In the genomic region with DNA sequence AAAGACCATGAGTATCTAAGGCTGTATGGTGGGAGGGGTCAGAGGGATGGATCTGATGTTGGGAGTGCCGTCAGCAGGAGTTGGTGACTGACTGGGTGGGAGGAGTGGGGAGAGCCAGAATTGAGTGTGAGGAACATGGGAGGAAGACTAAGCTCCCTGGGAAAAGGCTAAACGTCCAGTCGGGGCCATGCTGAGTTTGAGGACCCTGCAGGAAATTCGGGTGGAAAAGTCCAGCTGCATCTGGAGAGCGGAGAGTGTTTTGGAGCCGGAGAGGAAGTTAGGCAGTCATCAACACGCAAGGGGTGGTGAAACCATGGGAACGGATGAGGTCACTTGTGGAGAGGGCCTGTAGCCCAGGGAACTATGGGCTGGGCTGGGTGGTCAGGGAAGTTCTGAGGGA, we compare ENCODE assay signal across 12 cellular contexts.
DNase-seq lines count a peak whose midpoint lies in the region; ATAC-seq and TF ChIP-seq lines count a peak whose summit lies in the region.
"Had no signal": no experiment of that assay in that cellular context is flagged by ENCODE, and none has a peak within 500 bp of the region (broad histone marks: within the 10 kb centered on the region; RNA-seq: fewer than 3 reads in every experiment).

No MANE protein-coding gene starts in this region.

- TF ChIP-seq CTCF in right lobe of liver (IDR thresholded peaks at IDR 0.05) (no peak), thyroid gland (IDR thresholded peaks at IDR 0.05) (no peak)

- no peak for TF ChIP-seq POLR2A in right lobe of liver (IDR thresholded peaks at IDR 0.05)
- TF ChIP-seq POLR2A in thyroid gland (IDR thresholded peaks at IDR 0.05) = no peak

- H3K4me1 ChIP-seq in right lobe of liver = peaks cover 0 to 31% (median 13%) of the 10 kb centered on the region in 4 donors
- peaks cover 7 to 12% of the 10 kb centered on the region in 2 donors for H3K4me1 ChIP-seq in thyroid gland

- H3K27me3 Mint-ChIP-seq in activated CD4-positive, alpha-beta T cell treated with anti-CD3 and anti-CD28 coated beads for 36 hours = no peaks in the 10 kb centered on the region
- H3K27me3 Mint-ChIP-seq in effector memory CD8-positive, alpha-beta T cell = no peaks in the 10 kb centered on the region

- WGBS in right lobe of liver (ENCODE audit: insufficient coverage, low coverage, low lambda C conversion rate, missing lambda C conversion rate) = 63% methylated on average over 8 of the region's 8 CpGs
- 58 to 65% methylated on average over 8 of the region's 8 CpGs for WGBS in thyroid gland, 2 donors

- no peak for DNase-seq in activated CD4-positive, alpha-beta T cell treated with anti-CD3 and anti-CD28 coated beads for 36 hours
- DNase-seq in activated CD4-positive, alpha-beta T cell treated with anti-CD3 and anti-CD28 coated beads for 4 hours = no peak
- DNase-seq in dermis microvascular lymphatic vessel endothelial cell (ENCODE audit: low read depth in 2 of 2) (peak; percentile 100), right lobe of liver (no peak), thyroid gland (peak; percentile 34 to 41), SKM-1 treated with dmso at 0.1 percent for 144 hours (lab: John Stamatoyannopoulos, UW; ENCODE audit: unreplicated experiment) (no peak), epidermal melanocyte (ENCODE audit: insufficient read length, low spot score) (no peak)
- no peak for DNase-seq in effector memory CD8-positive, alpha-beta T cell
- DNase-seq: Kasumi-1, NCI-H774 had no signal

- H3K4me3 ChIP-seq in right lobe of liver (no peak overlapping the region), thyroid gland (replicated peaks in 1 of 3) (no peak overlapping the region)
- H3K4me3 ChIP-seq: A549, ovary had no signal

- peak overlapping the region; percentile 65 for H3K27ac Mint-ChIP-seq in activated CD4-positive, alpha-beta T cell treated with anti-CD3 and anti-CD28 coated beads for 36 hours
- no peak overlapping the region for H3K27ac Mint-ChIP-seq in effector memory CD8-positive, alpha-beta T cell

- no peaks in the 10 kb centered on the region for H3K9me3 ChIP-seq in right lobe of liver
- H3K9me3 ChIP-seq in thyroid gland = no peaks in the 10 kb centered on the region
- H3K9me3 ChIP-seq: A549, ovary had no signal

- H3K9me3 Mint-ChIP-seq in activated CD4-positive, alpha-beta T cell treated with anti-CD3 and anti-CD28 coated beads for 36 hours (ENCODE audit: low read depth) = no peaks in the 10 kb centered on the region
- no peaks in the 10 kb centered on the region for H3K9me3 Mint-ChIP-seq in effector memory CD8-positive, alpha-beta T cell

- peaks cover 30% of the 10 kb centered on the region for H3K4me1 Mint-ChIP-seq in activated CD4-positive, alpha-beta T cell treated with anti-CD3 and anti-CD28 coated beads for 36 hours
- peaks cover 32 to 34% of the 10 kb centered on the region in 2 donors for H3K4me1 Mint-ChIP-seq in effector memory CD8-positive, alpha-beta T cell (ENCODE audit: low read depth in 2 of 2)

- H3K4me3 Mint-ChIP-seq in activated CD4-positive, alpha-beta T cell treated with anti-CD3 and anti-CD28 coated beads for 36 hours = no peak overlapping the region
- peak overlapping the region in 1 of 2 donors; percentile 44 for H3K4me3 Mint-ChIP-seq in effector memory CD8-positive, alpha-beta T cell

- no peak for ATAC-seq in activated CD4-positive, alpha-beta T cell treated with anti-CD3 and anti-CD28 coated beads for 36 hours
- ATAC-seq in right lobe of liver = peak; percentile 59 to 75 (median 64)
- no peak for ATAC-seq in effector memory CD8-positive, alpha-beta T cell (replicated peaks)

- CTCF ChIA-PET in activated CD4-positive, alpha-beta T cell treated with anti-CD3 and anti-CD28 coated beads for 36 hours (lab: Charles Lee) = interaction anchor here (0.9 to 1.2 kb wide), 2 partner anchors 11 to 13 kb away, joined by 3 read pairs; no protein-coding TSS in a partner anchor

- H3K36me3 ChIP-seq in right lobe of liver (no peaks in the 10 kb centered on the region), thyroid gland (peaks cover 0 to 4% of the 10 kb centered on the region in 2 donors)
- H3K36me3 ChIP-seq: ovary had no signal

- H3K36me3 Mint-ChIP-seq in activated CD4-positive, alpha-beta T cell treated with anti-CD3 and anti-CD28 coated beads for 36 hours (ENCODE audit: low read depth) = peaks cover 39% of the 10 kb centered on the region
- peaks cover 42% of the 10 kb centered on the region for H3K36me3 Mint-ChIP-seq in effector memory CD8-positive, alpha-beta T cell (ENCODE audit: insufficient read depth)

- H3K27ac ChIP-seq in right lobe of liver = peak overlapping the region; percentile 41 to 71 (median 65)
- H3K27ac ChIP-seq in thyroid gland = peak overlapping the region in 2 of 3 donors; percentile 39 to 83
- H3K27ac ChIP-seq: A549, ovary had no signal

- POLR2A ChIA-PET in activated CD4-positive, alpha-beta T cell treated with anti-CD3 and anti-CD28 coated beads for 36 hours (lab: Charles Lee) = no interaction called here

- H3K27me3 ChIP-seq in right lobe of liver = no peaks in the 10 kb centered on the region
- no peaks in the 10 kb centered on the region for H3K27me3 ChIP-seq in thyroid gland
- H3K27me3 ChIP-seq: ovary had no signal

- intact Hi-C loops in activated CD4-positive, alpha-beta T cell treated with anti-CD3 and anti-CD28 coated beads for 36 hours (cut with DNase I, micrococcal nuclease) = no loop called here
- intact Hi-C loops in right lobe of liver (cut with DNase I) (no loop called here), thyroid gland (cut with DNase I) (no loop called here)

Comparison
In these comparisons a context has a peak if more than half of its experiments do, and no peak if none do; other contexts are left out.
1. ATAC-seq: peak in right lobe of liver (4 of 4); none in activated CD4-positive, alpha-beta T cell treated with anti-CD3 and anti-CD28 coated beads for 36 hours (single experiment) and effector memory CD8-positive, alpha-beta T cell (single experiment).
2. DNase-seq: peak in dermis microvascular lymphatic vessel endothelial cell (2 of 2) and thyroid gland (2 of 2); none in activated CD4-positive, alpha-beta T cell treated with anti-CD3 and anti-CD28 coated beads for 36 hours (single experiment), activated CD4-positive, alpha-beta T cell treated with anti-CD3 and anti-CD28 coated beads for 4 hours (0 of 2), right lobe of liver (0 of 3), SKM-1 treated with dmso at 0.1 percent for 144 hours (single experiment), effector memory CD8-positive, alpha-beta T cell (0 of 3) and epidermal melanocyte (single experiment).